In the genomic region with DNA sequence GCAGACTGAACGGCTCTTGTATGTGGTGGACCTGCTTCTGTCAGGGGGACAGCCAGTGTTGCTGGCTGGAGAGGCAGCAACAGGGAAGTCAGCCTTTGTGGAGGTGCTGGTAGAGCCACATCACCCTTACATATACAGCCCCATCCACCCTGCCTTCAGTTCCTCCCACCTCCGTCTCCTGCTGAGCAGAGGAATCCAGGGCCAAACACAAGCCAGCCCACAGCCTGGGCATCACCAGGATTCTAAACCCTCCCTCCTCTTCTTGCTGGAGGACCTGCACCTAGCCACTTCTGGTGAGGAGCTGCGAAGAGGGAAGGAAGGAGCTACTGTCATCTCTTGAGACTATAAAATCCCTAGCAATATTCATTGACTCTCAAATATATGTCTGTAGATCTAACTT, we compare ENCODE assay signal across 1 cellular context.
TF ChIP-seq lines count a peak whose summit lies in the region.

No MANE protein-coding gene starts in this region.

TF ChIP-seq in K562, 482 proteins besides CTCF, POLR2A, EP300 and RAD21:
- TF ChIP-seq, protein P1, sequence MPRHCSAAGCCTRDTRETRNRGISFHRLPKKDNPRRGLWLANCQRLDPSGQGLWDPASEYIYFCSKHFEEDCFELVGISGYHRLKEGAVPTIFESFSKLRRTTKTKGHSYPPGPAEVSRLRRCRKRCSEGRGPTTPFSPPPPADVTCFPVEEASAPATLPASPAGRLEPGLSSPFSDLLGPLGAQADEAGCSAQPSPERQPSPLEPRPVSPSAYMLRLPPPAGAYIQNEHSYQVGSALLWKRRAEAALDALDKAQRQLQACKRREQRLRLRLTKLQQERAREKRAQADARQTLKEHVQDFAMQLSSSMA (CRISPR knock-in tag; IDR thresholded peaks at IDR 0.05): no peak
- TF ChIP-seq, protein P2, sequence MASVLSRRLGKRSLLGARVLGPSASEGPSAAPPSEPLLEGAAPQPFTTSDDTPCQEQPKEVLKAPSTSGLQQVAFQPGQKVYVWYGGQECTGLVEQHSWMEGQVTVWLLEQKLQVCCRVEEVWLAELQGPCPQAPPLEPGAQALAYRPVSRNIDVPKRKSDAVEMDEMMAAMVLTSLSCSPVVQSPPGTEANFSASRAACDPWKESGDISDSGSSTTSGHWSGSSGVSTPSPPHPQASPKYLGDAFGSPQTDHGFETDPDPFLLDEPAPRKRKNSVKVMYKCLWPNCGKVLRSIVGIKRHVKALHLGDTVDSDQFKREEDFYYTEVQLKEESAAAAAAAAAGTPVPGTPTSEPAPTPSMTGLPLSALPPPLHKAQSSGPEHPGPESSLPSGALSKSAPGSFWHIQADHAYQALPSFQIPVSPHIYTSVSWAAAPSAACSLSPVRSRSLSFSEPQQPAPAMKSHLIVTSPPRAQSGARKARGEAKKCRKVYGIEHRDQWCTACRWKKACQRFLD (CRISPR knock-in tag; IDR thresholded peaks at IDR 0.05): no peak
- TF ChIP-seq PTRF (tag; IDR thresholded peaks at IDR 0.05): no peak
- no peak for TF ChIP-seq GABPB1 (CRISPR knock-in tag; IDR thresholded peaks at IDR 0.05)
- TF ChIP-seq TOE1 (IDR thresholded peaks at IDR 0.05; ENCODE audit: borderline replicate concordance): no peak
- TF ChIP-seq TOE1 (CRISPR knock-in tag; IDR thresholded peaks at IDR 0.05; ENCODE audit: borderline replicate concordance, low read depth): no peak
- no peak for TF ChIP-seq RNF2 (IDR thresholded peaks at IDR 0.05)
- no peak for TF ChIP-seq GATAD2B (IDR thresholded peaks at IDR 0.05; ENCODE audit: borderline replicate concordance)
- TF ChIP-seq, protein P3, sequence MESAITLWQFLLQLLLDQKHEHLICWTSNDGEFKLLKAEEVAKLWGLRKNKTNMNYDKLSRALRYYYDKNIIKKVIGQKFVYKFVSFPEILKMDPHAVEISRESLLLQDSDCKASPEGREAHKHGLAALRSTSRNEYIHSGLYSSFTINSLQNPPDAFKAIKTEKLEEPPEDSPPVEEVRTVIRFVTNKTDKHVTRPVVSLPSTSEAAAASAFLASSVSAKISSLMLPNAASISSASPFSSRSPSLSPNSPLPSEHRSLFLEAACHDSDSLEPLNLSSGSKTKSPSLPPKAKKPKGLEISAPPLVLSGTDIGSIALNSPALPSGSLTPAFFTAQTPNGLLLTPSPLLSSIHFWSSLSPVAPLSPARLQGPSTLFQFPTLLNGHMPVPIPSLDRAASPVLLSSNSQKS (CRISPR knock-in tag; IDR thresholded peaks at IDR 0.05): no peak
- TF ChIP-seq, protein P4, sequence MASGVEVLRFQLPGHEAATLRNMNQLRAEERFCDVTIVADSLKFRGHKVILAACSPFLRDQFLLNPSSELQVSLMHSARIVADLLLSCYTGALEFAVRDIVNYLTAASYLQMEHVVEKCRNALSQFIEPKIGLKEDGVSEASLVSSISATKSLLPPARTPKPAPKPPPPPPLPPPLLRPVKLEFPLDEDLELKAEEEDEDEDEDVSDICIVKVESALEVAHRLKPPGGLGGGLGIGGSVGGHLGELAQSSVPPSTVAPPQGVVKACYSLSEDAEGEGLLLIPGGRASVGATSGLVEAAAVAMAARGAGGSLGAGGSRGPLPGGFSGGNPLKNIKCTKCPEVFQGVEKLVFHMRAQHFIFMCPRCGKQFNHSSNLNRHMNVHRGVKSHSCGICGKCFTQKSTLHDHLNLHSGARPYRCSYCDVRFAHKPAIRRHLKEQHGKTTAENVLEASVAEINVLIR (CRISPR knock-in tag; IDR thresholded peaks at IDR 0.05): no peak
- no peak for TF ChIP-seq POLR2H (tag; IDR thresholded peaks at IDR 0.05; ENCODE audit: low read depth)
- TF ChIP-seq BRD4 (IDR thresholded peaks at IDR 0.05): no peak
- no peak for TF ChIP-seq ZNF431 (CRISPR knock-in tag; IDR thresholded peaks at IDR 0.05)
- no peak for TF ChIP-seq NCOA4 (IDR thresholded peaks at IDR 0.05; ENCODE audit: partially characterized antibody)
- TF ChIP-seq MTA3 (IDR thresholded peaks at IDR 0.05; ENCODE audit: borderline replicate concordance): no peak
